ENCODE assay signal across 24 cellular contexts in the genomic region with DNA sequence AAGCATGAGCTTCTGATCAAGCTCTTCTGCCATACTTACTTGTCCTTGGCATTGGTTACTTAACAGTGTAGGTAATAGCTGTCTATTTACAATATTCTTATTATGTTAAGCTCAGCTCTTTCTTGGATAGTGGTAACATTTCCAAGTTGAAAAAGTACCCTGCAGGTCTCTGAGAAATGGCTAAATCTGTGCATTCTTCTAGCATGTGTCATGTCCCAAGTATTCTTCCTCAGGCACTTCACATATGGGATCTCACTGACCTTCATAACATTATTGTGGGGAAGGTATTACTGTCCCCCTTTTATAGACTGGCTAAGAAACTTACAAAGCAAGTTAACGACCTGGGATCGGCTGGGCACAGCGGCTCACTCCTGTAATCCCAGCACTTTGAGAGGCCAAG.
DNase-seq lines count a peak whose midpoint lies in the region; ATAC-seq and TF ChIP-seq lines count a peak whose summit lies in the region.
"Had no signal": no experiment of that assay in that cellular context is flagged by ENCODE, and none has a peak within 500 bp of the region (broad histone marks: within the 10 kb centered on the region; RNA-seq: fewer than 3 reads in every experiment).

No MANE protein-coding gene starts in this region.

- no peaks in the 10 kb centered on the region for H3K4me1 ChIP-seq in mesenchymal stem cell (ENCODE audit: control insufficient read depth, insufficient read depth, low read depth, low read length)
- H3K4me1 ChIP-seq: BE2C, left lung had no signal

- CTCF ChIA-PET in BJ (lab: Yijun Ruan, JAX), result interaction anchor here (0.7 to 1.0 kb wide), 2 partner anchors 9 to 11 kb away, joined by 3 to 4 read pairs; no protein-coding TSS in a partner anchor

- H2BK5ac ChIP-seq in mesenchymal stem cell (ENCODE audit: low read depth, low read length, poor library complexity, severe bottlenecking), result no peak overlapping the region

- H2BK15ac ChIP-seq in mesenchymal stem cell (ENCODE audit: low read depth, poor library complexity, severe bottlenecking), result no peak overlapping the region

- H3K4me2 ChIP-seq in mesenchymal stem cell (ENCODE audit: low read length, poor library complexity, severe bottlenecking), result no peak overlapping the region
- H3K4me2 ChIP-seq: GM23338 had no signal

- H3K27me3 ChIP-seq in BJ (ENCODE audit: control insufficient read depth, insufficient read depth, low read length) (no peaks in the 10 kb centered on the region), mesenchymal stem cell (ENCODE audit: control insufficient read depth in 1 of 2, insufficient read depth in 1 of 2, low read length in 2 of 2) (no peaks in the 10 kb centered on the region)
- H3K27me3 ChIP-seq: BE2C, left lung, neutrophil had no signal

- no peak overlapping the region for H3K4me3 ChIP-seq in BJ (ENCODE audit: low read depth, low read length)
- H3K4me3 ChIP-seq in cardiac fibroblast (replicated peaks in 1 of 2; ENCODE audit: low read depth in 2 of 2, low read length in 2 of 2), result no peak overlapping the region
- no peak overlapping the region for H3K4me3 ChIP-seq in mesenchymal stem cell (ENCODE audit: insufficient read depth in 1 of 2, low read depth in 1 of 2, low read length in 2 of 2)
- H3K4me3 ChIP-seq: coronary artery, GM23338, left lung, mucosa of descending colon had no signal

- intact Hi-C loops in cardiac septum (cut with DNase I), result no loop called here
- intact Hi-C loops in Right ventricle myocardium inferior (cut with DNase I), result no loop called here

- TF ChIP-seq CTCF in BJ (IDR thresholded peaks at IDR 0.05; ENCODE audit: insufficient read depth, low read depth, low read length), result no peak
- no peak for TF ChIP-seq CTCF in cardiac fibroblast (IDR thresholded peaks at IDR 0.05; ENCODE audit: low read depth, low read length)

- no peak overlapping the region for H2BK12ac ChIP-seq in mesenchymal stem cell (ENCODE audit: low read length in 2 of 2)

- H2AFZ ChIP-seq in mesenchymal stem cell (ENCODE audit: low read depth, low read length), result no peak overlapping the region
- H2AFZ ChIP-seq: GM23338 had no signal

- no peak overlapping the region for H2BK120ac ChIP-seq in mesenchymal stem cell (ENCODE audit: low read depth, low read length)

- H2AK5ac ChIP-seq in mesenchymal stem cell (ENCODE audit: low read length, severe bottlenecking), result no peak overlapping the region

- DNase-seq in BJ (ENCODE audit: low read depth) (peak; percentile 54), M059J (ENCODE audit: low read depth) (peak; percentile 87), cardiac fibroblast (ENCODE audit: low read depth in 2 of 2) (peak; percentile 35 to 67), mesenchymal stem cell (peak; percentile 18), NCI-H146 treated with DMSO at 0.1 percent for 48 hours (lab: John Stamatoyannopoulos, UW; ENCODE audit: unreplicated experiment) (no peak), cardiac septum (ENCODE audit: low spot score) (no peak), Right ventricle myocardium inferior (ENCODE audit: missing footprints) (no peak), iPS-NIHi7 (ENCODE audit: extremely low spot score) (no peak)
- DNase-seq: activated CD4-positive, alpha-beta T cell treated with anti-CD3 and anti-CD28 coated beads, Interleukin-2, amount 50 U/mL, for 1 hour; activated naive CD4-positive, alpha-beta T cell treated with Interleukin-2 at 50 U/mL for 16 hours; anterior cingulate cortex; BE2C; Calu3; Karpas-422; left lung; mucosa of descending colon; NCI-H1105; NCI-H510A; retina; T-cell had no signal

- no peaks in the 10 kb centered on the region for H3K9me3 ChIP-seq in mesenchymal stem cell (ENCODE audit: control insufficient read depth, low read length)
- H3K9me3 ChIP-seq: BE2C, left lung, mucosa of descending colon, neutrophil had no signal

- no peak for ATAC-seq in Right ventricle myocardium inferior
- ATAC-seq: GM23338; left lung; mucosa of descending colon; stimulated activated memory B cell treated with anti-CD40 and anti-IgM and Interleukin-4, amounts not matched to agents 10 μg/mL and 1 μg/mL and 100 μg/mL, for 72 hours; T-cell had no signal

- H3K36me3 ChIP-seq in BJ (ENCODE audit: control insufficient read depth, insufficient read depth, low read length) (no peaks in the 10 kb centered on the region), mesenchymal stem cell (ENCODE audit: control insufficient read depth in 1 of 2, insufficient read depth in 2 of 2, low read depth in 1 of 2, low read length in 2 of 2) (no peaks in the 10 kb centered on the region)
- H3K36me3 ChIP-seq: BE2C, left lung, neutrophil had no signal

- WGBS in mesenchymal stem cell, result 71% methylated on average over 3 of the region's 3 CpGs

- H3K79me1 ChIP-seq in mesenchymal stem cell (replicated peaks; ENCODE audit: low read length, poor library complexity, severe bottlenecking), result no peaks in the 10 kb centered on the region

- H4K8ac ChIP-seq in mesenchymal stem cell (ENCODE audit: low read length), result no peak overlapping the region

- no peak overlapping the region for H3K23ac ChIP-seq in mesenchymal stem cell (ENCODE audit: low read length in 2 of 2)

- POLR2A ChIA-PET in BJ (lab: Charles Lee), result no interaction called here

- no peak overlapping the region for H3K27ac ChIP-seq in mesenchymal stem cell (ENCODE audit: low read length, poor library complexity, severe bottlenecking)
- H3K27ac ChIP-seq: coronary artery, left lung, neutrophil had no signal

- no peak overlapping the region for H3K4ac ChIP-seq in mesenchymal stem cell (ENCODE audit: low read depth in 1 of 2, low read length in 2 of 2)

- no peak overlapping the region for H3K18ac ChIP-seq in mesenchymal stem cell (ENCODE audit: low read depth in 1 of 2, low read length in 2 of 2)

- no peak overlapping the region for H3K9ac ChIP-seq in mesenchymal stem cell (ENCODE audit: low read length)

- no peak overlapping the region for H3K14ac ChIP-seq in mesenchymal stem cell (ENCODE audit: low read length in 2 of 2)

- no peak overlapping the region for H4K91ac ChIP-seq in mesenchymal stem cell (ENCODE audit: low read length)

Comparison
In these comparisons a context has a peak if more than half of its experiments do, and no peak if none do; other contexts are left out.
1. DNase-seq: peak in BJ (single experiment), M059J (single experiment), cardiac fibroblast (2 of 2) and mesenchymal stem cell (single experiment); none in NCI-H146 treated with DMSO at 0.1 percent for 48 hours (single experiment), cardiac septum (single experiment), Right ventricle myocardium inferior (single experiment) and iPS-NIHi7 (single experiment).